In genomic region chr11:796565-797299, GRCh38 we compare ENCODE assay signal across 8 cellular contexts. TPM values are rescaled to one million over a fixed set of nuclear protein-coding genes. Genes with fewer than 3 reads are reported as not detected.
DNase-seq lines count a peak whose midpoint lies in the region; ATAC-seq, FAIRE-seq and TF ChIP-seq lines count a peak whose summit lies in the region.

No MANE protein-coding gene starts in this region.

- peak in 1 of 2 experiments; percentile 31 for DNase-seq in PC-9
- DNase-seq in epithelial cell of proximal tubule (ENCODE audit: low read depth): no peak
- peak in 2 of 6 donors; percentile 59 to 82 for DNase-seq in pancreas
- no peak for DNase-seq in hypothalamus (lab: John Stamatoyannopoulos, UW)
- no peak for DNase-seq in NCI-H2171 treated with DMSO at 0.1 percent for 48 hours (lab: John Stamatoyannopoulos, UW)
- no peak for DNase-seq in AG20443 (ENCODE audit: low spot score)

- peaks cover 12% of the 10 kb centered on the region; the same call in 1 of the 2 replicates for H3F3A ChIP-seq in DOHH2 (ENCODE audit: control insufficient read depth, insufficient read depth)
- peaks cover 3% of the 10 kb centered on the region; the same call in 1 of the 2 replicates for H3F3A ChIP-seq in PC-9 (ENCODE audit: insufficient read depth, low read depth)

- H3K4me3 ChIP-seq in DOHH2 (ENCODE audit: low read length): peak overlapping the region; percentile 93
- H3K4me3 ChIP-seq in PC-9: peak overlapping the region; percentile 80
- H3K4me3 ChIP-seq in epithelial cell of proximal tubule (ENCODE audit: low read depth, low read length): peak overlapping the region; percentile 63
- peak overlapping the region; percentile 60 to 85 (median 70) for H3K4me3 ChIP-seq in pancreas

- H3K36me3 ChIP-seq in DOHH2 (ENCODE audit: control insufficient read depth, low read length) (peaks cover 41% of the 10 kb centered on the region), PC-9 (ENCODE audit: low read depth) (no peaks in the 10 kb centered on the region), pancreas (peaks cover 0 to 10% (median 4%) of the 10 kb centered on the region in 3 donors)

- H3K27me3 ChIP-seq in DOHH2 (ENCODE audit: control insufficient read depth, low read length): no peaks in the 10 kb centered on the region
- H3K27me3 ChIP-seq in PC-9 (ENCODE audit: insufficient read depth, low read depth): no peaks in the 10 kb centered on the region
- no peaks in the 10 kb centered on the region for H3K27me3 ChIP-seq in pancreas

- BruUV-seq in PC-9 (replicated peaks; lab: Mats Ljungman, UMichigan): no TSS peak

- H3K4me2 ChIP-seq in DOHH2 (ENCODE audit: low read length) (peak overlapping the region; percentile 97), PC-9 (peak overlapping the region; percentile 75)

- H3K27ac ChIP-seq in DOHH2 (ENCODE audit: low read depth, low read length) (peak overlapping the region; percentile 80), PC-9 (no peak overlapping the region), pancreas (peak overlapping the region; percentile 86 to 90 (median 88))

- CTCF ChIA-PET in PC-9 (lab: Charles Lee): no interaction called here

- peaks cover 4% of the 10 kb centered on the region; the same call in 1 of the 2 replicates for H4K20me1 ChIP-seq in DOHH2 (ENCODE audit: control insufficient read depth, insufficient read depth, low read depth, low read length)
- H4K20me1 ChIP-seq in PC-9 (ENCODE audit: insufficient read depth): no peaks in the 10 kb centered on the region

- H3K9me2 ChIP-seq in DOHH2 (replicated peaks; ENCODE audit: control insufficient read depth, low read length): no peaks in the 10 kb centered on the region
- H3K9me2 ChIP-seq in PC-9 (ENCODE audit: insufficient read depth): no peaks in the 10 kb centered on the region

- H3K4me1 ChIP-seq in DOHH2 (ENCODE audit: control insufficient read depth, low read length) (peaks cover 33% of the 10 kb centered on the region), PC-9 (replicated peaks; ENCODE audit: insufficient read depth) (peaks cover 8% of the 10 kb centered on the region), pancreas (peaks cover 8 to 17% (median 8%) of the 10 kb centered on the region in 3 donors)

- FAIRE-seq in pancreas (lab: Jason Lieb, UNC): no peak

- ATAC-seq in pancreas (no peak), HG03139 (IDR thresholded peaks at IDR 0.05; ENCODE audit: unreplicated experiment) (no peak)

- POLR2A ChIA-PET in PC-9 (lab: Charles Lee; ENCODE audit: unreplicated experiment): interaction anchor here (0.6 to 0.7 kb wide), 2 partner anchors 11 to 38 kb away, joined by 5 to 8 read pairs; no protein-coding TSS in a partner anchor

- peaks cover 25% of the 10 kb centered on the region for H3K79me2 ChIP-seq in DOHH2 (ENCODE audit: control insufficient read depth, low read length)
- H3K79me2 ChIP-seq in PC-9 (ENCODE audit: low read depth): no peaks in the 10 kb centered on the region

- 16% methylated on average over 17 to 18 of the region's 18 CpGs for WGBS in pancreas, 2 donors

- H3K9me3 ChIP-seq in DOHH2 (ENCODE audit: control insufficient read depth, insufficient read depth, low read length) (no peaks in the 10 kb centered on the region), PC-9 (ENCODE audit: insufficient read depth, low read depth) (no peaks in the 10 kb centered on the region), pancreas (no peaks in the 10 kb centered on the region)

- intact Hi-C loops in PC-9 (cut with micrococcal nuclease; ENCODE audit: unreplicated experiment): loop anchor here (5.0 kb wide), 1 partner anchor 49 kb away; the partner anchor contains the start of gene TALDO1
- intact Hi-C loops in pancreas (cut with DNase I): no loop called here

- no peak for TF ChIP-seq CTCF in DOHH2 (IDR thresholded peaks at IDR 0.05; ENCODE audit: low read depth, low read length, poor library complexity, severe bottlenecking)
- TF ChIP-seq CTCF in PC-9 (conservative IDR thresholded peaks at IDR 0.05): no peak
- TF ChIP-seq CTCF in epithelial cell of proximal tubule (conservative IDR thresholded peaks at IDR 0.05; ENCODE audit: low read depth, low read length): no peak
- no peak for TF ChIP-seq CTCF in pancreas (IDR thresholded peaks at IDR 0.05)

- H2AFZ ChIP-seq in PC-9: no peak overlapping the region

RNA-seq across cellular contexts. Expression of gene SLC25A22, which starts 1.3 kb away (rescaled TPM):
- total RNA-seq in PC-9 (2021) (24.6 and 25.8 TPM in 2 replicates), epithelial cell of proximal tubule (20.1 and 33.6 TPM in 2 replicates), pancreas (10 to 100 TPM; 32.2 to 84.0 (median 41.8) TPM)
- polyA plus RNA-seq in pancreas: 10 to 100 TPM; 40.4 to 45.5 TPM

RNA-seq across cellular contexts. Expression of gene CEND1, which starts 6.8 kb away (rescaled TPM):
- total RNA-seq in PC-9 (2021): not detected in 2 replicates
- total RNA-seq in epithelial cell of proximal tubule: 0.14 TPM in 1 of 2 replicates, not detected in the other
- under 1 TPM in 1 of 6 donors, not detected in 5; 0.12 TPM for total RNA-seq in pancreas
- polyA plus RNA-seq in pancreas: under 1 TPM; 0.27 to 0.42 TPM

RNA-seq across cellular contexts. Expression of gene PIDD1, which starts 8.3 kb away (rescaled TPM):
- total RNA-seq in PC-9 (2021): 16.7 and 24.3 TPM in 2 replicates
- 17.4 and 32.1 TPM in 2 replicates for total RNA-seq in epithelial cell of proximal tubule
- 10 to 100 TPM in 1 of 6 donors, 1 to 10 TPM in 5; 6.3 to 12.9 (median 8.7) TPM for total RNA-seq in pancreas
- 10 to 100 TPM; 53.1 to 70.9 TPM for polyA plus RNA-seq in pancreas

RNA-seq across cellular contexts. Expression of gene RPLP2, which starts 13.0 kb away (rescaled TPM):
- total RNA-seq in PC-9 (2021) (1,270 and 1,465 TPM in 2 replicates), epithelial cell of proximal tubule (663 and 837 TPM in 2 replicates), pancreas (1,000 to 10,000 TPM in 5 of 6 donors, 100 to 1,000 TPM in 1; 944 to 1,591 (median 1,137) TPM)
- 1,000 to 10,000 TPM in 1 of 2 donors, 100 to 1,000 TPM in 1; 761 to 1,687 TPM for polyA plus RNA-seq in pancreas

RNA-seq across cellular contexts. Expression of gene GATD1, which starts 19.4 kb away (rescaled TPM):
- total RNA-seq in PC-9 (2021): 52.7 and 61.9 TPM in 2 replicates
- total RNA-seq in epithelial cell of proximal tubule: 32.6 and 68.8 TPM in 2 replicates
- 10 to 100 TPM; 13.6 to 28.9 (median 18.1) TPM for total RNA-seq in pancreas
- 10 to 100 TPM; 27.9 to 43.2 TPM for polyA plus RNA-seq in pancreas
